Comparison of ENCODE assay signal across 2 cellular contexts in the genomic region with DNA sequence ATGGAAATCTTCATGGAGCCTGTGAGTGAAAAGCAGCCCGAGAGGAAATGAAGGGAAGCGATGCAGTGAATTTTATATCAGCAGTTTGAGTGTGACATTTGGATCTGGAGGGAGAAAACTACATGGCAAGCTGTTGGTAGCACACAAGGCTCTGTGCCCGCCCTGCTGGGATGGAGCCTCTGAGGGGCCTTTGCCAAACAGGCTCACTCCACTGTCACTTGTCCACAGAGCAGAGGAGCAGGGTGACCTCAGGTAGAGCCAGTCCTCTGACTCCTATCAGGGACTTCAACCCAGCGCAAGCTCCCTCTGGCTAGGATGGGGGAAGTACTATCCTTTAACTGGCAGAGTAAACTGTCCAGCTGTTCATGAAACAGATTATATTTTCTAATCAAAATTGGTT.
TF ChIP-seq lines count a peak whose summit lies in the region.

No MANE protein-coding gene starts in this region.

TF ChIP-seq in SK-N-SH, 30 proteins besides CTCF, POLR2A, EP300 and RAD21 (continued from another document):
- TF ChIP-seq PBX3 (IDR thresholded peaks at IDR 0.05), result no peak
- no peak for TF ChIP-seq POLR2AphosphoS5 (IDR thresholded peaks at IDR 0.05; ENCODE audit: low read depth, low read length)
- TF ChIP-seq NRF1 (IDR thresholded peaks at IDR 0.05; ENCODE audit: low read depth, low read length), result no peak

TF ChIP-seq in SK-N-SH treated with all-trans-retinoic acid at 6 μM for 48 hours, 23 proteins besides CTCF, POLR2A, EP300 and RAD21 (continued from another document):
- TF ChIP-seq, protein P1, sequence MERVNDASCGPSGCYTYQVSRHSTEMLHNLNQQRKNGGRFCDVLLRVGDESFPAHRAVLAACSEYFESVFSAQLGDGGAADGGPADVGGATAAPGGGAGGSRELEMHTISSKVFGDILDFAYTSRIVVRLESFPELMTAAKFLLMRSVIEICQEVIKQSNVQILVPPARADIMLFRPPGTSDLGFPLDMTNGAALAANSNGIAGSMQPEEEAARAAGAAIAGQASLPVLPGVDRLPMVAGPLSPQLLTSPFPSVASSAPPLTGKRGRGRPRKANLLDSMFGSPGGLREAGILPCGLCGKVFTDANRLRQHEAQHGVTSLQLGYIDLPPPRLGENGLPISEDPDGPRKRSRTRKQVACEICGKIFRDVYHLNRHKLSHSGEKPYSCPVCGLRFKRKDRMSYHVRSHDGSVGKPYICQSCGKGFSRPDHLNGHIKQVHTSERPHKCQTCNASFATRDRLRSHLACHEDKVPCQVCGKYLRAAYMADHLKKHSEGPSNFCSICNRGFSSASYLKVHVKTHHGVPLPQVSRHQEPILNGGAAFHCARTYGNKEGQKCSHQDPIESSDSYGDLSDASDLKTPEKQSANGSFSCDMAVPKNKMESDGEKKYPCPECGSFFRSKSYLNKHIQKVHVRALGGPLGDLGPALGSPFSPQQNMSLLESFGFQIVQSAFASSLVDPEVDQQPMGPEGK (CRISPR knock-in tag; IDR thresholded peaks at IDR 0.05; ENCODE audit: borderline replicate concordance), result no peak
- TF ChIP-seq ZNF8 (CRISPR knock-in tag; IDR thresholded peaks at IDR 0.05), result no peak
- no peak for TF ChIP-seq ZFP30 (CRISPR knock-in tag; IDR thresholded peaks at IDR 0.05)
- TF ChIP-seq TCF4 (CRISPR knock-in tag; IDR thresholded peaks at IDR 0.05; ENCODE audit: borderline replicate concordance), result no peak
- no peak for TF ChIP-seq TOX (CRISPR knock-in tag; IDR thresholded peaks at IDR 0.05; ENCODE audit: borderline replicate concordance)
- TF ChIP-seq OSR1 (CRISPR knock-in tag; IDR thresholded peaks at IDR 0.05), result no peak
- no peak for TF ChIP-seq ZC3H10 (CRISPR knock-in tag; IDR thresholded peaks at IDR 0.05)
- TF ChIP-seq ZNF565 (CRISPR knock-in tag; conservative IDR thresholded peaks at IDR 0.05; ENCODE audit: low read depth), result no peak
